ENCODE assay signal across 11 cellular contexts in the genomic region with DNA sequence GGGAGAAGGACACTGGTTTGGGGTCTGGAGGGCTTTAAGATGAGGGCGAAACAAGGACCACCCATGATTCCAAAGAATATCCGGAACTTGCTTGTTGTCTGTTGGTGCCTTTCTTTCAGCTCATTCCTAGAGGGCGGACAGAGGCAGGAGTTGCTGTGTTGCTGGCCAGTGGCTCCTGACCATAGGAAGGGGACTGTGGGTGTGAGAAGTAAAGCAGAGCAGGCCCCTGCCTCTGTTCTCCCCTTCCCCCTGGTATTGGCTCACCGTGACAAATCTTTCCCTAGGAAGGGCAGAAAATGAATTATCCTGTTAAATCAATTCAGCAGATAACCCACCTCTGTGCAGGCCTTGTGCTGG.
A peak's percentile ranks its signal among the peaks of the same experiment; 100 is the strongest.
DNase-seq lines count a peak whose midpoint lies in the region; TF ChIP-seq lines count a peak whose summit lies in the region.
"Had no signal": no experiment of that assay in that cellular context is flagged by ENCODE, and none has a peak within 500 bp of the region (broad histone marks: within the 10 kb centered on the region; RNA-seq: fewer than 3 reads in every experiment).

No MANE protein-coding gene starts in this region.

- peaks cover 28% of the 10 kb centered on the region for H3K4me1 ChIP-seq in GM23248 (ENCODE audit: insufficient read depth)
- H3K4me1 ChIP-seq in neutrophil (ENCODE audit: control insufficient read depth in 1 of 2, insufficient read depth in 1 of 2, low read depth in 1 of 2, low read length in 1 of 2), result peaks cover 92 to 99% of the 10 kb centered on the region in 2 experiments

- H3K27ac ChIP-seq in GM23248 (peak overlapping the region; percentile 67), epithelial cell of prostate (peak overlapping the region; percentile 85), neutrophil (peak overlapping the region; percentile 91)
- H3K27ac ChIP-seq: esophagus muscularis mucosa had no signal

- DNase-seq in GM23248 (no peak), SK-N-DZ (ENCODE audit: low spot score) (peak; percentile 57), epithelial cell of prostate (ENCODE audit: low read depth, low spot score) (no peak), kidney tubule cell (ENCODE audit: low spot score) (no peak), NCI-H69 (lab: John Stamatoyannopoulos, UW) (no peak), RPMI8226 (no peak), NOMO-1 treated with DMSO at 0.1 percent for 48 hours (lab: John Stamatoyannopoulos, UW; ENCODE audit: unreplicated experiment) (no peak)
- DNase-seq: activated CD4-positive, CD25-positive, alpha-beta regulatory T cell treated with anti-CD3 and anti-CD28 coated beads, Interleukin-2, amount 50 U/mL, for 72 hours; NCI-H526 had no signal

- H3K4me2 ChIP-seq in GM23248 (ENCODE audit: unreplicated experiment), result peak overlapping the region; percentile 29

- H4K20me1 ChIP-seq in GM23248 (ENCODE audit: insufficient read depth), result no peaks in the 10 kb centered on the region

- H3K27me3 ChIP-seq in GM23248 (replicated peaks; ENCODE audit: insufficient read depth) (no peaks in the 10 kb centered on the region), neutrophil (no peaks in the 10 kb centered on the region)
- H3K27me3 ChIP-seq: esophagus muscularis mucosa had no signal

- H3K9ac ChIP-seq in GM23248, result peak overlapping the region; percentile 67

- H3K36me3 ChIP-seq in GM23248 (ENCODE audit: low read depth) (no peaks in the 10 kb centered on the region), neutrophil (no peaks in the 10 kb centered on the region)
- H3K36me3 ChIP-seq: esophagus muscularis mucosa had no signal

- H3K4me3 ChIP-seq in GM23248 (no peak overlapping the region), neutrophil (ENCODE audit: low read depth in 1 of 2, low read length in 1 of 2) (peak overlapping the region; percentile 30 to 55)
- H3K4me3 ChIP-seq: esophagus muscularis mucosa had no signal

- H3F3A ChIP-seq in GM23248 (ENCODE audit: insufficient read depth), result 0 out of 2 replicates have a peak, but pooled peaks cover 6% of the 10 kb centered on the region

- TF ChIP-seq CTCF in neutrophil (IDR thresholded peaks at IDR 0.05), result no peak

- H2AFZ ChIP-seq in GM23248, result peak overlapping the region; percentile 84

- no peaks in the 10 kb centered on the region for H3K9me2 ChIP-seq in GM23248 (ENCODE audit: insufficient read depth)

- H3K79me2 ChIP-seq in GM23248 (ENCODE audit: insufficient read depth), result no peaks in the 10 kb centered on the region

- in situ Hi-C loops in GM23248 (cut with MboI), result no loop called here

- WGBS in GM23248 (ENCODE audit: low coverage in 1 of 2, low lambda C conversion rate in 2 of 2, missing lambda C conversion rate in 2 of 2), 2 experiments, result 68 to 82% methylated on average over 4 of the region's 4 CpGs

- H3K9me3 ChIP-seq in GM23248 (ENCODE audit: low read depth), result no peaks in the 10 kb centered on the region
- H3K9me3 ChIP-seq in neutrophil, result no peaks in the 10 kb centered on the region
- H3K9me3 ChIP-seq: esophagus muscularis mucosa had no signal
